ENCODE assay signal across 17 cellular contexts in genomic region chr3:13575459-13576061, GRCh38. TPM values are rescaled to one million over a fixed set of nuclear protein-coding genes. Genes with fewer than 3 reads are reported as not detected.
A peak's percentile ranks its signal among the peaks of the same experiment; 100 is the strongest.
DNase-seq lines count a peak whose midpoint lies in the region; ATAC-seq, FAIRE-seq and TF ChIP-seq lines count a peak whose summit lies in the region.
"Had no signal": no experiment of that assay in that cellular context is flagged by ENCODE, and none has a peak within 500 bp of the region (broad histone marks: within the 10 kb centered on the region; RNA-seq: fewer than 3 reads in every experiment).

No MANE protein-coding gene starts in this region.

- peaks cover 21% of the 10 kb centered on the region for H3K4me1 ChIP-seq in NT2/D1 (ENCODE audit: insufficient read depth, insufficient read length)
- peaks cover 3% of the 10 kb centered on the region for H3K4me1 ChIP-seq in osteoblast (ENCODE audit: insufficient read depth, low read length)
- H3K4me1 ChIP-seq: adrenal gland, colonic mucosa had no signal

- H3K9me3 ChIP-seq in NT2/D1 (ENCODE audit: insufficient read depth, low read length) (no peaks in the 10 kb centered on the region), osteoblast (ENCODE audit: low read depth, low read length) (no peaks in the 10 kb centered on the region)
- H3K9me3 ChIP-seq: adrenal gland, colonic mucosa, ovary had no signal

- no peak for TF ChIP-seq CTCF in osteoblast (IDR thresholded peaks at IDR 0.05; ENCODE audit: extremely low read depth, low read depth, low read length)

- H3K4me2 ChIP-seq in osteoblast (ENCODE audit: insufficient read depth, low read length): no peak overlapping the region

- ATAC-seq in Right ventricle myocardium superior (ENCODE audit: poor library complexity): peak; percentile 66
- ATAC-seq: esophagus mucosa had no signal

- no peak for FAIRE-seq in GM19239 (lab: Jason Lieb, UNC)
- FAIRE-seq: GM12892 had no signal

- no peaks in the 10 kb centered on the region for H3K27me3 ChIP-seq in NT2/D1 (ENCODE audit: insufficient read depth, insufficient read length)
- no peaks in the 10 kb centered on the region for H3K27me3 ChIP-seq in osteoblast (ENCODE audit: insufficient read depth, low read length)
- H3K27me3 ChIP-seq: adrenal gland, colonic mucosa, ovary had no signal

- intact Hi-C loops in Right ventricle myocardium superior (cut with DNase I): no loop called here

- DNase-seq in CMK (ENCODE audit: low read depth) (peak; percentile 88), NT2/D1 (ENCODE audit: low read depth, low spot score) (no peak), Right ventricle myocardium superior (peak; percentile 73), osteoblast (ENCODE audit: insufficient read length, low spot score, missing footprints) (peak; percentile 86), GM19239 (ENCODE audit: insufficient read length, low spot score) (no peak), NCI-H2029 (lab: John Stamatoyannopoulos, UW) (no peak), SW 1271 (lab: John Stamatoyannopoulos, UW) (no peak), NCI-H1092 (lab: John Stamatoyannopoulos, UW) (no peak)
- DNase-seq: activated CD4-positive, CD25-positive, alpha-beta regulatory T cell; adrenal gland; colonic mucosa; Kasumi-1; NCI-H1930; NK-92 treated with Interleukin-12 subunit alpha and Interleukin-12 subunit beta, amount 100 ng/mL, for 24 hours; ovary had no signal

- H3K36me3 ChIP-seq in NT2/D1 (ENCODE audit: insufficient read depth, insufficient read length, low read length) (peaks cover 16% of the 10 kb centered on the region), osteoblast (ENCODE audit: insufficient read depth, low read length) (no peaks in the 10 kb centered on the region)
- H3K36me3 ChIP-seq: adrenal gland, colonic mucosa, ovary had no signal

- no peaks in the 10 kb centered on the region for H4K20me1 ChIP-seq in osteoblast (ENCODE audit: insufficient read depth, low read length)

- no peaks in the 10 kb centered on the region for H3K79me2 ChIP-seq in osteoblast (ENCODE audit: insufficient read depth, low read length)

- H3K9ac ChIP-seq in NT2/D1 (ENCODE audit: insufficient read length, low read depth): peak overlapping the region; percentile 57

- no peak overlapping the region for H3K27ac ChIP-seq in osteoblast (ENCODE audit: low read depth, low read length)
- H3K27ac ChIP-seq: adrenal gland, colonic mucosa, ovary had no signal

- H3K4me3 ChIP-seq in NT2/D1 (ENCODE audit: insufficient read length, low read depth): no peak overlapping the region
- no peak overlapping the region for H3K4me3 ChIP-seq in osteoblast (ENCODE audit: insufficient read depth, low read length)
- H3K4me3 ChIP-seq: adrenal gland, colonic mucosa, ovary had no signal

- H2AFZ ChIP-seq in osteoblast (ENCODE audit: low read length): no peak overlapping the region

RNA-seq across cellular contexts. Expression of gene FBLN2, which starts 26.6 kb away (rescaled TPM):
- 69.7 TPM for total RNA-seq in Right ventricle myocardium superior
- 46.0 and 54.6 TPM in 2 replicates for total RNA-seq in osteoblast

Comparison
In these comparisons a context has a peak if more than half of its experiments do, and no peak if none do; other contexts are left out.
1. DNase-seq: peak in CMK (single experiment), Right ventricle myocardium superior (single experiment) and osteoblast (single experiment); none in NT2/D1 (single experiment), GM19239 (single experiment), NCI-H2029 (single experiment), SW 1271 (0 of 2) and NCI-H1092 (single experiment).